Comparison of ENCODE assay signal across 10 cellular contexts in the genomic region with DNA sequence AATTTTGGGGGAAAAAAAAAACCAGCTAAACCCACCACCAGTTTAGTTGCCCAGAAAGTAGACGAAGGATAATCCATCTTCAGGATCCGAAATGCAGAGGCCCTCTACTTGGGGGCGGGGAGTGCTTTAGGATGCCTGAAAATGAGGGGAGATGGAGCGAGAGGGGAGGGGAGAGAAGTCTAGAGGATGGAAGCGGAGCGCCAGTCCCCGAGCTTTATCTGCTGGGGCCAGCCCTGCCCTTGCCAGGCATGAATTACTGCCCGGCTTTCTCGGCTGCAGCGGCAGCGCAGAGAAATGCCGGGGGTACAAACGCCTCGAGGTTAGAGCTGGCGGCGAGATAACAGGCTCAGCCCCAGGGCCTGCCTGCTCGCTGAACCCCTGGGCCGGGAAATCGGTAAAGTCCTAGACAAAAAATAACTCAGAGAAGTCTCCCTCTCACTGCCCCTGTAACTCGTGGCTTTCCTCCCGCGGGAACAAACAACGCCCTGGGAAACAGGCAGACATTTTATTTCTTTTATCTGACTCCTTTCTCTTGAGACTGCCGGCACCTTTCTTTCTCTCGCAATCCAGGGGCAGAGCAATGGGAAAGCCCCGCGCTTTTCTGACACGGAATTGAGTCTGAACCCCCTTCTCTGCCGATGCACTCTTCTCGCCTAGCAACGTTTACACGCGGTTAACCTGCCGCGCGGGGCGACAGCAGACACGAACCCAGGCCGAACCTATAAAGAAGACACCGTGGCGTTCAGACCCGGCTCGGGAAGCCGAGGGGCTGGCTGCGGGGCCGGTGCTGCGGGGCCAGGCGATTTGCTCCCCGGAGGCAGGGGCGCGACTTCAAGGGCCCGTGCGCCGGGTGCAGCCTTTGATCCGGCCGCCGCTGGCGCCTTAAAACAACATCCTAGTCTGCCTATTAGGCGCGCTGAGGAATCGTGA. TPM values are rescaled to one million over a fixed set of nuclear protein-coding genes. Genes with fewer than 3 reads are reported as not detected.
A peak's percentile ranks its signal among the peaks of the same experiment; 100 is the strongest.
DNase-seq lines count a peak whose midpoint lies in the region; TF ChIP-seq lines count a peak whose summit lies in the region.
"Had no signal": no experiment of that assay in that cellular context is flagged by ENCODE, and none has a peak within 500 bp of the region (broad histone marks: within the 10 kb centered on the region; RNA-seq: fewer than 3 reads in every experiment).

No MANE protein-coding gene starts in this region.

- H3K27ac ChIP-seq in VCaP (peak overlapping the region; percentile 16; the same call in 1 of the 2 replicates), left ventricle myocardium inferior (replicated peaks) (no peak overlapping the region), smooth muscle cell (ENCODE audit: low read depth) (peak overlapping the region; percentile 26)
- H3K27ac ChIP-seq: HL-60, skin epidermis had no signal

- H3K27me3 ChIP-seq in left ventricle myocardium inferior (ENCODE audit: low read depth) (peaks cover 99% of the 10 kb centered on the region), smooth muscle cell (ENCODE audit: low read depth) (peaks cover 37% of the 10 kb centered on the region), HAP-1 (ENCODE audit: low read depth) (no peaks in the 10 kb centered on the region)

- no peaks in the 10 kb centered on the region for H3K9me3 ChIP-seq in left ventricle myocardium inferior (replicated peaks)
- no peaks in the 10 kb centered on the region for H3K9me3 ChIP-seq in smooth muscle cell (replicated peaks; ENCODE audit: low read depth)
- H3K9me3 ChIP-seq in HAP-1 = no peaks in the 10 kb centered on the region

- H3K4me1 ChIP-seq in left ventricle myocardium inferior (peaks cover 74% of the 10 kb centered on the region), smooth muscle cell (ENCODE audit: low read depth) (peaks cover 51% of the 10 kb centered on the region), HAP-1 (peaks cover 2% of the 10 kb centered on the region)

- intact Hi-C loops in left ventricle myocardium inferior (cut with micrococcal nuclease) = no loop called here

- in situ Hi-C loops in HAP-1 (cut with MboI; ENCODE audit: low sequenced_read_pairs) = loop anchor here (25.0 kb wide), 1 partner anchor 369 kb away; no protein-coding TSS in a partner anchor

- peak overlapping the region; percentile 58 for H3K4me3 ChIP-seq in left ventricle myocardium inferior
- peak overlapping the region; percentile 54 for H3K4me3 ChIP-seq in smooth muscle cell
- no peak overlapping the region for H3K4me3 ChIP-seq in HAP-1

- peaks cover 9% of the 10 kb centered on the region for H4K20me1 ChIP-seq in smooth muscle cell (ENCODE audit: low read depth)

- DNase-seq in NCI-H524 (lab: John Stamatoyannopoulos, UW) (peak; percentile 57 to 62), NCI-H524 treated with DMSO at 0.1 percent for 48 hours (lab: John Stamatoyannopoulos, UW) (no peak), left ventricle myocardium inferior (no peak), smooth muscle cell (lab: John Stamatoyannopoulos, UW; ENCODE audit: unreplicated experiment) (no peak), NCI-H1048 (lab: John Stamatoyannopoulos, UW) (no peak), activated gamma-delta T cell treated with Interleukin-2 at 50 U/mL for 16 hours (no peak), HAP-1 (ENCODE audit: low spot score in 2 of 2) (no peak)

- peaks cover 27% of the 10 kb centered on the region for H3F3A ChIP-seq in smooth muscle cell (ENCODE audit: low read depth)

- H3K79me2 ChIP-seq in smooth muscle cell (ENCODE audit: low read depth) = peaks cover 16% of the 10 kb centered on the region

- peak overlapping the region; percentile 60 for H3K9ac ChIP-seq in smooth muscle cell (ENCODE audit: low read depth)

- H3K4me2 ChIP-seq in smooth muscle cell = peak overlapping the region; percentile 99

- WGBS in smooth muscle cell (ENCODE audit: low lambda C conversion rate) = 2% methylated on average over 61 of the region's 61 CpGs

- TF ChIP-seq CTCF in VCaP (conservative IDR thresholded peaks at IDR 0.05) (no peak), left ventricle myocardium inferior (IDR thresholded peaks at IDR 0.05; ENCODE audit: borderline replicate concordance) (no peak), smooth muscle cell (IDR thresholded peaks at IDR 0.05; ENCODE audit: borderline replicate concordance, insufficient read depth, poor library complexity, severe bottlenecking) (no peak)

- H3K36me3 ChIP-seq in left ventricle myocardium inferior (no peaks in the 10 kb centered on the region), smooth muscle cell (ENCODE audit: low read depth) (no peaks in the 10 kb centered on the region), HAP-1 (replicated peaks) (peaks cover 3% of the 10 kb centered on the region; the same call in 1 of the 2 replicates)

- peak overlapping the region; percentile 96 for H2AFZ ChIP-seq in smooth muscle cell (ENCODE audit: low read depth)

RNA-seq across cellular contexts. Expression of gene MSX1, which starts 3.1 kb away (rescaled TPM):
- total RNA-seq in left ventricle myocardium inferior (3.4 TPM), smooth muscle cell (13.4 and 15.5 TPM in 2 replicates)
- polyA plus RNA-seq in smooth muscle cell = 27.5 and 34.1 TPM in 2 replicates

Comparison
In these comparisons a context has a peak if more than half of its experiments do, and no peak if none do; other contexts are left out.
1. DNase-seq: peak in NCI-H524 (2 of 2); none in NCI-H524 treated with DMSO at 0.1 percent for 48 hours (single experiment), left ventricle myocardium inferior (single experiment), smooth muscle cell (single experiment), NCI-H1048 (single experiment), activated gamma-delta T cell treated with Interleukin-2 at 50 U/mL for 16 hours (single experiment) and HAP-1 (0 of 2).